1 cellular context compared by ENCODE assay signal in genomic region chr17:47649153-47649971, GRCh38.
TF ChIP-seq lines count a peak whose summit lies in the region.

Gene KPNB1 (plus strand): TSS chr17:47649919. CDS start chr17:47650245, 326 bp downstream.

TF ChIP-seq in HCT116, 20 proteins besides CTCF, POLR2A, EP300 and RAD21 (continued from another document):
- TF ChIP-seq, protein P1, sequence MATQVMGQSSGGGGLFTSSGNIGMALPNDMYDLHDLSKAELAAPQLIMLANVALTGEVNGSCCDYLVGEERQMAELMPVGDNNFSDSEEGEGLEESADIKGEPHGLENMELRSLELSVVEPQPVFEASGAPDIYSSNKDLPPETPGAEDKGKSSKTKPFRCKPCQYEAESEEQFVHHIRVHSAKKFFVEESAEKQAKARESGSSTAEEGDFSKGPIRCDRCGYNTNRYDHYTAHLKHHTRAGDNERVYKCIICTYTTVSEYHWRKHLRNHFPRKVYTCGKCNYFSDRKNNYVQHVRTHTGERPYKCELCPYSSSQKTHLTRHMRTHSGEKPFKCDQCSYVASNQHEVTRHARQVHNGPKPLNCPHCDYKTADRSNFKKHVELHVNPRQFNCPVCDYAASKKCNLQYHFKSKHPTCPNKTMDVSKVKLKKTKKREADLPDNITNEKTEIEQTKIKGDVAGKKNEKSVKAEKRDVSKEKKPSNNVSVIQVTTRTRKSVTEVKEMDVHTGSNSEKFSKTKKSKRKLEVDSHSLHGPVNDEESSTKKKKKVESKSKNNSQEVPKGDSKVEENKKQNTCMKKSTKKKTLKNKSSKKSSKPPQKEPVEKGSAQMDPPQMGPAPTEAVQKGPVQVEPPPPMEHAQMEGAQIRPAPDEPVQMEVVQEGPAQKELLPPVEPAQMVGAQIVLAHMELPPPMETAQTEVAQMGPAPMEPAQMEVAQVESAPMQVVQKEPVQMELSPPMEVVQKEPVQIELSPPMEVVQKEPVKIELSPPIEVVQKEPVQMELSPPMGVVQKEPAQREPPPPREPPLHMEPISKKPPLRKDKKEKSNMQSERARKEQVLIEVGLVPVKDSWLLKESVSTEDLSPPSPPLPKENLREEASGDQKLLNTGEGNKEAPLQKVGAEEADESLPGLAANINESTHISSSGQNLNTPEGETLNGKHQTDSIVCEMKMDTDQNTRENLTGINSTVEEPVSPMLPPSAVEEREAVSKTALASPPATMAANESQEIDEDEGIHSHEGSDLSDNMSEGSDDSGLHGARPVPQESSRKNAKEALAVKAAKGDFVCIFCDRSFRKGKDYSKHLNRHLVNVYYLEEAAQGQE (IDR thresholded peaks at IDR 0.05; ENCODE audit: low read depth): no peak
- peak; percentile 81 for TF ChIP-seq POLR2AphosphoS5 (IDR thresholded peaks at IDR 0.05; ENCODE audit: low read depth, low read length)
